Comparison of ENCODE assay signal across 9 cellular contexts in the genomic region with DNA sequence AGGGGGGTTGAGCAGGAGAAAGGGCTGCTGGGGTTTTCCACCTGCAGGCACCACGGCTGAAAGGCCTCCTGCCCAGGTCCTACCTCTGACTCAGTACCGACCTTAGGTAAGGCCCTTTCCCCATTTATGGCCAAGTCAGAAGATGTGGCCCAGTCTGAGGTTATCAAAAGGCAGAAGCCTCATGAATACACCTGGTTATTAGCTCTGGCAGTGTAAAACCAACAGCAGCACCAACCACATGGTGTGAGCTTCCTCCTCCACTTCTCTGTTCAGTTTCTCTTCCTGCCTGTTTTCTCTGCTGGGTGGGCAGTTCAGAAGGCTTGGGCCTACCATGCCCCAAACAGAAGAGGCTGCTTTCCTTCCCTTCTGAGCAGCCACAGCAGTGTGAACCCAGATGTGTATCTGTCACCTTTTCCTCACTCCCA.
A peak's percentile ranks its signal among the peaks of the same experiment; 100 is the strongest.
DNase-seq lines count a peak whose midpoint lies in the region; ATAC-seq and TF ChIP-seq lines count a peak whose summit lies in the region.
"Had no signal": no experiment of that assay in that cellular context is flagged by ENCODE, and none has a peak within 500 bp of the region (broad histone marks: within the 10 kb centered on the region; RNA-seq: fewer than 3 reads in every experiment).

No MANE protein-coding gene starts in this region.

- no peak overlapping the region for H3K4me3 ChIP-seq in Karpas-422 (ENCODE audit: low read length)
- H3K4me3 ChIP-seq: esophagus squamous epithelium had no signal

- no peak for TF ChIP-seq CTCF in CD4-positive, alpha-beta T cell (IDR thresholded peaks at IDR 0.05)

- no peak overlapping the region for H3K4me3 Mint-ChIP-seq in CD4-positive, alpha-beta T cell

- H3K36me3 ChIP-seq in Karpas-422 (ENCODE audit: insufficient read depth, low read length), result no peaks in the 10 kb centered on the region
- H3K36me3 ChIP-seq: esophagus squamous epithelium had no signal

- no peaks in the 10 kb centered on the region for H3K9me3 Mint-ChIP-seq in CD4-positive, alpha-beta T cell

- ATAC-seq in GM19023 (IDR thresholded peaks at IDR 0.05; ENCODE audit: unreplicated experiment) (peak; percentile 68), HG02610 (IDR thresholded peaks at IDR 0.05; ENCODE audit: unreplicated experiment) (peak; percentile 72)
- no peak for ATAC-seq in CD4-positive, alpha-beta T cell (ENCODE audit: poor library complexity)

- no peaks in the 10 kb centered on the region for H3K27me3 Mint-ChIP-seq in CD4-positive, alpha-beta T cell

- DNase-seq in Karpas-422 (peak; percentile 51), pons (ENCODE audit: low spot score) (peak; percentile 29), GDM1 (lab: John Stamatoyannopoulos, UW) (no peak), SW480 (ENCODE audit: low spot score) (no peak), NCI-H2227 (lab: John Stamatoyannopoulos, UW; ENCODE audit: unreplicated experiment) (no peak)
- DNase-seq in CD4-positive, alpha-beta T cell, result no peak
- DNase-seq: esophagus squamous epithelium had no signal

- no peaks in the 10 kb centered on the region for H3K79me2 ChIP-seq in Karpas-422 (ENCODE audit: low read length)

- no peaks in the 10 kb centered on the region for H3K9me2 ChIP-seq in Karpas-422 (replicated peaks; ENCODE audit: insufficient read depth, low read length)

- no peak overlapping the region for H3K27ac Mint-ChIP-seq in CD4-positive, alpha-beta T cell

- peaks cover 44% of the 10 kb centered on the region for H3K4me1 Mint-ChIP-seq in CD4-positive, alpha-beta T cell (ENCODE audit: low read depth)

- no peaks in the 10 kb centered on the region for H3K9me3 ChIP-seq in Karpas-422 (ENCODE audit: low read length)
- H3K9me3 ChIP-seq in CD4-positive, alpha-beta T cell (ENCODE audit: control insufficient read depth, low read length), result no peaks in the 10 kb centered on the region
- H3K9me3 ChIP-seq: esophagus squamous epithelium had no signal

- H4K20me1 ChIP-seq in Karpas-422 (ENCODE audit: insufficient read depth, low read depth, low read length), result no peaks in the 10 kb centered on the region

- no peaks in the 10 kb centered on the region for H3K36me3 Mint-ChIP-seq in CD4-positive, alpha-beta T cell (ENCODE audit: low read depth)

- CTCF ChIA-PET in CD4-positive, alpha-beta T cell (lab: Charles Lee), result no interaction called here

- H3K27me3 ChIP-seq in Karpas-422 (ENCODE audit: low read length), result no peaks in the 10 kb centered on the region
- no peaks in the 10 kb centered on the region for H3K27me3 ChIP-seq in CD4-positive, alpha-beta T cell (ENCODE audit: control insufficient read depth, insufficient read depth, low read length)
- H3K27me3 ChIP-seq: esophagus squamous epithelium had no signal

- no peak overlapping the region for H3K27ac ChIP-seq in Karpas-422 (ENCODE audit: low read length)
- H3K27ac ChIP-seq in CD4-positive, alpha-beta T cell (ENCODE audit: low read depth, low read length), result no peak overlapping the region
- H3K27ac ChIP-seq: esophagus squamous epithelium had no signal

- POLR2A ChIA-PET in CD4-positive, alpha-beta T cell (lab: Charles Lee), result no interaction called here

- peak overlapping the region; percentile 7; the same call in 1 of the 2 replicates for H3K9ac ChIP-seq in Karpas-422 (ENCODE audit: low read length)

- peaks cover 11% of the 10 kb centered on the region for H3K4me1 ChIP-seq in Karpas-422 (ENCODE audit: low read length)

- intact Hi-C loops in CD4-positive, alpha-beta T cell (cut with DNase I, micrococcal nuclease), result no loop called here

- H2AFZ ChIP-seq in Karpas-422 (ENCODE audit: low read length), result peak overlapping the region; percentile 86

- no peak overlapping the region for H3K4me2 ChIP-seq in Karpas-422 (ENCODE audit: low read depth, low read length, poor library complexity, severe bottlenecking)

Comparison
In these comparisons a context has a peak if more than half of its experiments do, and no peak if none do; other contexts are left out.
1. DNase-seq: peak in Karpas-422 (single experiment) and pons (single experiment); none in GDM1 (single experiment), SW480 (single experiment), CD4-positive, alpha-beta T cell (0 of 10) and NCI-H2227 (single experiment).